ENCODE assay signal across 10 cellular contexts in the genomic region with DNA sequence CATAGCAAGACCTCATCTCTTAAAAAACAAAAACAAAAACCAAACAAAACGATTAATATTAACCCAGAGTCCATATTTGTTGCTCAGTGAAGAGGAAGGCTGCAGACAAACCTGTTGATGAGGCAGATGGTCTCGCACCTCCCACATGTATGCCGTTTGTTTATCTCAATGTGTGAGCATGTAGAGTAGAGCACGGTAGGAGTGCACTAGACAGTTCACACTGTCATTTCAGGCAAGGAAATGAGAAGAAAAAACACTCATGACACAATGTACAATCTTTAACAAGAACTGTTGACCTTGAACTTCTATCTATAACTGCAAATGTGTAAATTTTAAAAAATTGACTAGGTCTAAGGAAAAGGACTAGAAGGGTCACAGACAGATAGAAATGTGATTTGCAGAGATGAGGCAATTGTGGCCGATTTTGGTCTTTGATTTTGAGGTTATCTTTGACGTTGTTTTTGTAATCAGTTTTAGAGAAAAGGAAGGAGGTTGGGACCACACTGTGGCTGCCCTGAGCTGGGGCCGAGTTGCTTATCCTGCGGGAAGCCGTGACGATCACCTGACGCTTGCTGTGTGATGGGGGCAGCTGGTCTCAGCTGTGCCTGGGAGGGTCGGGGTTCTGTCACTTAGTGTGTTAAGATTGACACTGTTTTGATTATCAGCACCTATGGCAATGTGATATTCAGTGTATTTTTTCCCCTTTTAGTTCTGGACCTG. TPM values are rescaled to one million over a fixed set of nuclear protein-coding genes. Genes with fewer than 3 reads are reported as not detected.
DNase-seq lines count a peak whose midpoint lies in the region; ATAC-seq and TF ChIP-seq lines count a peak whose summit lies in the region.
"Not testable (repeated sequence)": the region's sequence is repeated elsewhere in the genome, so short reads cannot be mapped to it uniquely, and the experiment has no call there.
"Had no signal": no experiment of that assay in that cellular context is flagged by ENCODE, and none has a peak within 500 bp of the region (broad histone marks: within the 10 kb centered on the region; RNA-seq: fewer than 3 reads in every experiment).

No MANE protein-coding gene starts in this region.

- H3K36me3 Mint-ChIP-seq in CD4-positive, alpha-beta memory T cell: peaks cover 41 to 72% of the 10 kb centered on the region in 2 donors
- peaks cover 56% of the 10 kb centered on the region for H3K36me3 Mint-ChIP-seq in activated CD4-positive, alpha-beta T cell treated with anti-CD3 and anti-CD28 coated beads for 36 hours (ENCODE audit: low read depth)
- peaks cover 48% of the 10 kb centered on the region for H3K36me3 Mint-ChIP-seq in activated T-helper 1 cell treated with anti-CD3 and anti-CD28 coated beads, Interleukin-12 subunit alpha, Interleukin-12 subunit beta, Interleukin-2, Interleukin-4 antibody, amounts not matched to agents 30 ng/mL and 10 ng/mL and 1 ng/mL, durations not matched to agents 14 hours and 24 hours and 36 hours (ENCODE audit: low read depth)

- H3K9me3 Mint-ChIP-seq in CD4-positive, alpha-beta memory T cell; activated CD4-positive, alpha-beta T cell treated with anti-CD3 and anti-CD28 coated beads for 36 hours (ENCODE audit: low read depth); activated T-helper 1 cell treated with anti-CD3 and anti-CD28 coated beads, Interleukin-12 subunit alpha, Interleukin-12 subunit beta, Interleukin-2, Interleukin-4 antibody, amounts not matched to agents 30 ng/mL and 10 ng/mL and 1 ng/mL, durations not matched to agents 14 hours and 24 hours and 36 hours; stimulated activated naive CD8-positive, alpha-beta T cell treated with anti-CD3 and anti-CD28 coated beads, Interleukin-15, amount 100 ng/mL, for 72 hours: not testable (repeated sequence)

- H3K27ac Mint-ChIP-seq in CD4-positive, alpha-beta memory T cell: peak overlapping the region in 6 of 7 donors; percentile 44 to 83 (median 60)
- H3K27ac Mint-ChIP-seq in activated CD4-positive, alpha-beta T cell treated with anti-CD3 and anti-CD28 coated beads for 36 hours: peak overlapping the region; percentile 78
- peak overlapping the region; percentile 69 for H3K27ac Mint-ChIP-seq in activated T-helper 1 cell treated with anti-CD3 and anti-CD28 coated beads, Interleukin-12 subunit alpha, Interleukin-12 subunit beta, Interleukin-2, Interleukin-4 antibody, amounts not matched to agents 30 ng/mL and 10 ng/mL and 1 ng/mL, durations not matched to agents 14 hours and 24 hours and 36 hours
- peak overlapping the region in 1 of 2 donors; percentile 85 for H3K27ac Mint-ChIP-seq in stimulated activated naive CD8-positive, alpha-beta T cell treated with anti-CD3 and anti-CD28 coated beads, Interleukin-15, amount 100 ng/mL, for 72 hours

- not testable (repeated sequence) for H3K9me3 ChIP-seq in CD4-positive, alpha-beta memory T cell (ENCODE audit: control insufficient read depth in 1 of 2, low read length in 2 of 2); body of pancreas; liver (ENCODE audit: control insufficient read depth in 4 of 4, low read length in 3 of 4); parathyroid adenoma (ENCODE audit: control insufficient read depth, low read length)

- POLR2A ChIA-PET in CD4-positive, alpha-beta memory T cell (lab: Charles Lee; ENCODE audit: partially characterized antibody); activated CD4-positive, alpha-beta T cell treated with anti-CD3 and anti-CD28 coated beads for 36 hours (lab: Charles Lee): not testable (repeated sequence)

- peak; percentile 34 for ATAC-seq in activated CD4-positive, alpha-beta T cell treated with anti-CD3 and anti-CD28 coated beads for 36 hours
- not testable (repeated sequence) for ATAC-seq in body of pancreas
- ATAC-seq in stimulated activated naive CD8-positive, alpha-beta T cell treated with anti-CD3 and anti-CD28 coated beads, Interleukin-15, amount 100 ng/mL, for 72 hours: peak; percentile 44

- H3K4me2 ChIP-seq in parathyroid adenoma (ENCODE audit: low read length): peak overlapping the region; percentile 33

- H2AFZ ChIP-seq in parathyroid adenoma: not testable (repeated sequence)

- TF ChIP-seq RAD21 in liver (IDR thresholded peaks at IDR 0.05): not testable (repeated sequence)

- TF ChIP-seq POLR2A in body of pancreas (IDR thresholded peaks at IDR 0.05): not testable (repeated sequence)

- not testable (repeated sequence) for H3K9ac ChIP-seq in liver (ENCODE audit: low read depth in 1 of 2, low read length in 2 of 2); parathyroid adenoma

- H3K4me3 Mint-ChIP-seq in CD4-positive, alpha-beta memory T cell: peak overlapping the region in 2 of 8 donors; percentile 3 to 54
- not testable (repeated sequence) for H3K4me3 Mint-ChIP-seq in activated CD4-positive, alpha-beta T cell treated with anti-CD3 and anti-CD28 coated beads for 36 hours
- H3K4me3 Mint-ChIP-seq in activated T-helper 1 cell treated with anti-CD3 and anti-CD28 coated beads, Interleukin-12 subunit alpha, Interleukin-12 subunit beta, Interleukin-2, Interleukin-4 antibody, amounts not matched to agents 30 ng/mL and 10 ng/mL and 1 ng/mL, durations not matched to agents 14 hours and 24 hours and 36 hours: peak overlapping the region; percentile 23
- peak overlapping the region in 1 of 2 donors; percentile 26 for H3K4me3 Mint-ChIP-seq in stimulated activated naive CD8-positive, alpha-beta T cell treated with anti-CD3 and anti-CD28 coated beads, Interleukin-15, amount 100 ng/mL, for 72 hours

- peak in 2 of 5 donors; percentile 11 to 25 for DNase-seq in CD4-positive, alpha-beta memory T cell
- DNase-seq in NCI-H1694 treated with DMSO at 0.1 percent for 48 hours (lab: John Stamatoyannopoulos, UW): peak; percentile 34
- peak; percentile 38 for DNase-seq in activated CD4-positive, alpha-beta T cell treated with anti-CD3 and anti-CD28 coated beads for 36 hours
- DNase-seq in activated T-helper 1 cell treated with anti-CD3 and anti-CD28 coated beads, Interleukin-12 subunit alpha, Interleukin-12 subunit beta, Interleukin-2, Interleukin-4 antibody, amounts not matched to agents 30 ng/mL and 10 ng/mL and 1 ng/mL, durations not matched to agents 14 hours and 24 hours and 36 hours (ENCODE audit: low spot score); body of pancreas; stimulated activated naive CD8-positive, alpha-beta T cell treated with anti-CD3 and anti-CD28 coated beads, Interleukin-15, amount 100 ng/mL, for 72 hours: not testable (repeated sequence)

- H3K4me1 ChIP-seq in CD4-positive, alpha-beta memory T cell (ENCODE audit: insufficient read depth, low read length): not testable (repeated sequence)
- peaks cover 23% of the 10 kb centered on the region for H3K4me1 ChIP-seq in body of pancreas
- peaks cover 4 to 27% (median 15%) of the 10 kb centered on the region in 4 donors for H3K4me1 ChIP-seq in liver (ENCODE audit: control insufficient read depth in 4 of 4, insufficient read depth in 4 of 4, low read length in 3 of 4)
- peaks cover 32% of the 10 kb centered on the region for H3K4me1 ChIP-seq in parathyroid adenoma

- not testable (repeated sequence) for H3K4me3 ChIP-seq in CD4-positive, alpha-beta memory T cell (ENCODE audit: low read length in 2 of 2); body of pancreas; liver (ENCODE audit: low read depth in 1 of 3, low read length in 3 of 3); parathyroid adenoma (ENCODE audit: low read depth, low read length)

- H3K79me2 ChIP-seq in parathyroid adenoma: not testable (repeated sequence)

- peaks cover 4 to 55% (median 22%) of the 10 kb centered on the region in 4 donors for H3K4me1 Mint-ChIP-seq in CD4-positive, alpha-beta memory T cell
- peaks cover 75% of the 10 kb centered on the region for H3K4me1 Mint-ChIP-seq in activated CD4-positive, alpha-beta T cell treated with anti-CD3 and anti-CD28 coated beads for 36 hours
- H3K4me1 Mint-ChIP-seq in activated T-helper 1 cell treated with anti-CD3 and anti-CD28 coated beads, Interleukin-12 subunit alpha, Interleukin-12 subunit beta, Interleukin-2, Interleukin-4 antibody, amounts not matched to agents 30 ng/mL and 10 ng/mL and 1 ng/mL, durations not matched to agents 14 hours and 24 hours and 36 hours (ENCODE audit: low read depth): peaks cover 68% of the 10 kb centered on the region
- H3K4me1 Mint-ChIP-seq in stimulated activated naive CD8-positive, alpha-beta T cell treated with anti-CD3 and anti-CD28 coated beads, Interleukin-15, amount 100 ng/mL, for 72 hours: peaks cover 70% of the 10 kb centered on the region

- H3K27me3 ChIP-seq in CD4-positive, alpha-beta memory T cell (ENCODE audit: insufficient read depth, low read length); body of pancreas; liver (ENCODE audit: control insufficient read depth in 4 of 4, insufficient read depth in 4 of 4, low read length in 3 of 4); parathyroid adenoma (ENCODE audit: control insufficient read depth, insufficient read depth, low read length): not testable (repeated sequence)

- H3K27me3 Mint-ChIP-seq in CD4-positive, alpha-beta memory T cell; activated CD4-positive, alpha-beta T cell treated with anti-CD3 and anti-CD28 coated beads for 36 hours; activated T-helper 1 cell treated with anti-CD3 and anti-CD28 coated beads, Interleukin-12 subunit alpha, Interleukin-12 subunit beta, Interleukin-2, Interleukin-4 antibody, amounts not matched to agents 30 ng/mL and 10 ng/mL and 1 ng/mL, durations not matched to agents 14 hours and 24 hours and 36 hours (ENCODE audit: insufficient read depth); stimulated activated naive CD8-positive, alpha-beta T cell treated with anti-CD3 and anti-CD28 coated beads, Interleukin-15, amount 100 ng/mL, for 72 hours: not testable (repeated sequence)

- H3K27ac ChIP-seq in CD4-positive, alpha-beta memory T cell (ENCODE audit: low read depth, low read length): not testable (repeated sequence)
- peak overlapping the region; percentile 32 to 88 (median 78) for H3K27ac ChIP-seq in body of pancreas
- H3K27ac ChIP-seq in liver (ENCODE audit: low read depth in 1 of 2, low read length in 2 of 2): peak overlapping the region; percentile 64 to 82
- H3K27ac ChIP-seq in parathyroid adenoma: peak overlapping the region; percentile 22

- CTCF ChIA-PET in CD4-positive, alpha-beta memory T cell (lab: Charles Lee; ENCODE audit: partially characterized antibody); activated CD4-positive, alpha-beta T cell treated with anti-CD3 and anti-CD28 coated beads for 36 hours (lab: Charles Lee): not testable (repeated sequence)

- not testable (repeated sequence) for TF ChIP-seq CTCF in body of pancreas (IDR thresholded peaks at IDR 0.05); liver (IDR thresholded peaks at IDR 0.05; ENCODE audit: low read depth, low read length, missing input control); parathyroid adenoma (IDR thresholded peaks at IDR 0.05)

- H3K36me3 ChIP-seq in CD4-positive, alpha-beta memory T cell (ENCODE audit: insufficient read depth, low read length): peaks cover 11% of the 10 kb centered on the region
- not testable (repeated sequence) for H3K36me3 ChIP-seq in body of pancreas (replicated peaks in 1 of 2; ENCODE audit: insufficient read depth in 1 of 2, low read depth in 2 of 2); liver (ENCODE audit: control insufficient read depth in 4 of 4, insufficient read depth in 3 of 4, low read depth in 1 of 4, low read length in 3 of 4); parathyroid adenoma (ENCODE audit: control insufficient read depth, insufficient read depth, low read length)

- 36 to 38% methylated on average over 12 of the region's 12 CpGs for WGBS in body of pancreas, 2 donors
- WGBS in liver: 67% methylated on average over 12 of the region's 12 CpGs

- intact Hi-C loops in CD4-positive, alpha-beta memory T cell (cut with micrococcal nuclease); activated T-helper 1 cell treated with anti-CD3 and anti-CD28 coated beads, Interleukin-12 subunit alpha, Interleukin-12 subunit beta, Interleukin-2, Interleukin-4 antibody, amounts not matched to agents 30 ng/mL and 10 ng/mL and 1 ng/mL, durations not matched to agents 14 hours and 24 hours and 36 hours (cut with micrococcal nuclease); body of pancreas (cut with DNase I): not testable (repeated sequence)
- intact Hi-C loops in activated CD4-positive, alpha-beta T cell treated with anti-CD3 and anti-CD28 coated beads for 36 hours (cut with DNase I, micrococcal nuclease): loop anchor here (1.0 to 5.0 kb wide), 3 partner anchors 17 to 83 kb away; no protein-coding TSS in a partner anchor

RNA-seq across cellular contexts. Expression of a gene that starts 28.8 kb away (rescaled TPM):
- total RNA-seq in CD4-positive, alpha-beta memory T cell: 10 to 100 TPM; 61.8 to 72.7 TPM
- 10 to 100 TPM; 10.7 to 26.4 TPM for polyA plus RNA-seq in CD4-positive, alpha-beta memory T cell
- total RNA-seq in activated CD4-positive, alpha-beta T cell treated with anti-CD3 and anti-CD28 coated beads for 36 hours: 10 to 100 TPM; 35.2 to 36.1 TPM
- 35.4 and 35.5 TPM in 2 replicates for total RNA-seq in activated T-helper 1 cell treated with anti-CD3 and anti-CD28 coated beads, Interleukin-12 subunit alpha, Interleukin-12 subunit beta, Interleukin-2, Interleukin-4 antibody, amounts not matched to agents 30 ng/mL and 10 ng/mL and 1 ng/mL, durations not matched to agents 14 hours and 24 hours and 36 hours
- total RNA-seq in body of pancreas (10 to 100 TPM; 19.1 to 20.2 TPM), liver (10 to 100 TPM; 20.5 to 20.7 TPM)
- polyA plus RNA-seq in liver: 1 to 10 TPM; 4.9 to 6.9 TPM

RNA-seq across cellular contexts. Expression of a gene that starts 43.7 kb away (rescaled TPM):
- not detected for total RNA-seq in CD4-positive, alpha-beta memory T cell
- not detected for polyA plus RNA-seq in CD4-positive, alpha-beta memory T cell
- not detected for total RNA-seq in activated CD4-positive, alpha-beta T cell treated with anti-CD3 and anti-CD28 coated beads for 36 hours
- 0.13 TPM in 1 of 2 replicates, not detected in the other for total RNA-seq in activated T-helper 1 cell treated with anti-CD3 and anti-CD28 coated beads, Interleukin-12 subunit alpha, Interleukin-12 subunit beta, Interleukin-2, Interleukin-4 antibody, amounts not matched to agents 30 ng/mL and 10 ng/mL and 1 ng/mL, durations not matched to agents 14 hours and 24 hours and 36 hours
- total RNA-seq in body of pancreas (not detected), liver (10 to 100 TPM; 12.3 to 66.8 TPM)
- 10 to 100 TPM; 33.5 to 33.8 TPM for polyA plus RNA-seq in liver
- total RNA-seq: Daoy had no signal
- polyA plus RNA-seq: A549 had no signal

Comparison
In these comparisons a context has a peak if more than half of its experiments do, and no peak if none do; other contexts are left out.
1. RNA of a gene that starts 43.7 kb away (total RNA-seq): 12.3 to 66.8 TPM in liver; 0.13 TPM in activated T-helper 1 cell treated with anti-CD3 and anti-CD28 coated beads, Interleukin-12 subunit alpha, Interleukin-12 subunit beta, Interleukin-2, Interleukin-4 antibody, amounts not matched to agents 30 ng/mL and 10 ng/mL and 1 ng/mL, durations not matched to agents 14 hours and 24 hours and 36 hours, not detected in CD4-positive, alpha-beta memory T cell, not detected in activated CD4-positive, alpha-beta T cell treated with anti-CD3 and anti-CD28 coated beads for 36 hours and not detected in body of pancreas; every median in the first group is over 10 times any median in the second.